In the genomic region with DNA sequence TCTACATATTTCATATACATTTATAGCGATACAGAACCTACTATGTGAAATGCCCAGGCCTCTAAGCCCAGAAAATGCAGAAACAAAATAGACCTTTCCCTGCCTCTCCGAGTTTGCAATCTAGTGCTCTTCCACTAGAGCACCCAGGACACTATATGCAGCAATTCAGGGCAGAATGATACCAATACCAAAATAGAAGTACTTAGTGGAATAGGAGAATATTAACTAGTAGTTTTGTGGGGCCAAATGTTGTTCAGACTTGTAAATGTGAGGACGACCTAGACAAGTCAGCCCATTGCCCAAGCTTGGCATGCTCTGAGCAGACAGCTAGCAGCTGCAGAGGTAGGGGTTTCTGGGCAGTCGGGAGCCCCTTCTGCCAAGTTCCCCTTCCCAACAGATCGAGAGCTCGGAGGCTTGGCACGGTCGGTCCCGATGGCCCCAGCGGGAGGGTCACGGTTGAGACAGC, we compare ENCODE assay signal across 8 cellular contexts. TPM values are rescaled to one million over a fixed set of nuclear protein-coding genes. Genes with fewer than 3 reads are reported as not detected.
A peak's percentile ranks its signal among the peaks of the same experiment; 100 is the strongest.
DNase-seq lines count a peak whose midpoint lies in the region; ATAC-seq and TF ChIP-seq lines count a peak whose summit lies in the region.

No MANE protein-coding gene starts in this region.

- no peaks in the 10 kb centered on the region for H3K9me3 ChIP-seq in HEK293 (ENCODE audit: control insufficient read depth, insufficient read depth, low read depth, low read length)
- H3K9me3 ChIP-seq in mammary epithelial cell (replicated peaks; ENCODE audit: insufficient read depth, low read length), result no peaks in the 10 kb centered on the region
- no peaks in the 10 kb centered on the region for H3K9me3 ChIP-seq in mucosa of rectum (ENCODE audit: control insufficient read depth in 2 of 2, low read length in 2 of 2)
- no peaks in the 10 kb centered on the region for H3K9me3 ChIP-seq in gastroesophageal sphincter

- no peaks in the 10 kb centered on the region for H3K36me3 ChIP-seq in HEK293 (ENCODE audit: control insufficient read depth in 2 of 2, insufficient read depth in 1 of 2, low read length in 2 of 2)
- no peaks in the 10 kb centered on the region for H3K36me3 ChIP-seq in mammary epithelial cell (ENCODE audit: insufficient read depth, low read length)
- no peaks in the 10 kb centered on the region for H3K36me3 ChIP-seq in mucosa of rectum (ENCODE audit: control insufficient read depth in 2 of 2, insufficient read depth in 2 of 2, low read length in 2 of 2)
- no peaks in the 10 kb centered on the region for H3K36me3 ChIP-seq in gastroesophageal sphincter

- peak overlapping the region; percentile 60 for H3K4me3 ChIP-seq in AG10803 (ENCODE audit: low read length)
- peak overlapping the region; percentile 16 for H3K4me3 ChIP-seq in HEK293 (ENCODE audit: low read depth, low read length)
- H3K4me3 ChIP-seq in mammary epithelial cell (replicated peaks in 1 of 3; ENCODE audit: insufficient read depth in 1 of 3, low read depth in 2 of 3, low read length in 3 of 3), result no peak overlapping the region
- peak overlapping the region; percentile 33 to 64 for H3K4me3 ChIP-seq in mucosa of rectum (ENCODE audit: low read length in 2 of 2)
- peak overlapping the region in 1 of 2 donors; percentile 51 for H3K4me3 ChIP-seq in gastroesophageal sphincter

- no peak overlapping the region for H3K4me3 Mint-ChIP-seq in activated T-helper 2 cell treated with anti-CD3 and anti-CD28 coated beads, Interferon-gamma antibody, Interleukin-2, Interleukin-4, amounts not matched to agents 10 μg/mL and 5 μg/mL and 100 μg/mL, durations not matched to agents 14 hours and 24 hours and 36 hours (ENCODE audit: low read depth)

- peak; percentile 43 for TF ChIP-seq CTCF in AG10803 (conservative IDR thresholded peaks at IDR 0.05; ENCODE audit: low read length)
- no peak for TF ChIP-seq CTCF in HEK293 (tag by site-specific recombination; IDR thresholded peaks at IDR 0.05)
- TF ChIP-seq CTCF in mammary epithelial cell (conservative IDR thresholded peaks at IDR 0.05 in 1 of 2, IDR thresholded peaks at IDR 0.05 in 1 of 2; ENCODE audit: extremely low read depth in 1 of 2, insufficient read depth in 1 of 2, low read depth in 1 of 2, low read length in 2 of 2), result no peak
- no peak for TF ChIP-seq CTCF in gastroesophageal sphincter (IDR thresholded peaks at IDR 0.05)

- WGBS in mammary epithelial cell (ENCODE audit: low coverage, missing lambda C conversion rate), result 17% methylated on average over 6 of the region's 11 CpGs
- WGBS in gastroesophageal sphincter (ENCODE audit: low coverage in 1 of 2), 2 donors, result 32 to 60% methylated on average over 2 to 4 of the region's 11 CpGs

- CTCF ChIA-PET in HEK293 (lab: Yijun Ruan, JAX), result no interaction called here
- CTCF ChIA-PET in mammary epithelial cell (lab: Charles Lee; ENCODE audit: low non-redundant PET), result no interaction called here

- H2AFZ ChIP-seq in mammary epithelial cell (ENCODE audit: low read depth, low read length), result no peak overlapping the region

- H4K20me1 ChIP-seq in mammary epithelial cell (ENCODE audit: insufficient read depth, low read length), result no peaks in the 10 kb centered on the region

- H3K9me3 Mint-ChIP-seq in activated T-helper 2 cell treated with anti-CD3 and anti-CD28 coated beads, Interferon-gamma antibody, Interleukin-2, Interleukin-4, amounts not matched to agents 10 μg/mL and 5 μg/mL and 100 μg/mL, durations not matched to agents 14 hours and 24 hours and 36 hours, result no peaks in the 10 kb centered on the region

- peaks cover 36% of the 10 kb centered on the region for H3K27me3 ChIP-seq in mammary epithelial cell (ENCODE audit: insufficient read depth, low read length)
- peaks cover 16 to 19% of the 10 kb centered on the region in 2 donors for H3K27me3 ChIP-seq in mucosa of rectum (ENCODE audit: control insufficient read depth in 2 of 2, insufficient read depth in 2 of 2, low read length in 2 of 2)
- H3K27me3 ChIP-seq in gastroesophageal sphincter, result peaks cover 83% of the 10 kb centered on the region

- H3K4me1 ChIP-seq in HEK293 (ENCODE audit: control insufficient read depth, insufficient read depth, low read length) (no peaks in the 10 kb centered on the region), mammary epithelial cell (ENCODE audit: insufficient read depth, low read length) (no peaks in the 10 kb centered on the region), mucosa of rectum (ENCODE audit: control insufficient read depth in 2 of 2, insufficient read depth in 2 of 2, low read length in 2 of 2) (peaks cover 12 to 15% of the 10 kb centered on the region in 2 donors), gastroesophageal sphincter (peaks cover 0 to 27% (median 0%) of the 10 kb centered on the region in 3 donors)

- ATAC-seq in gastroesophageal sphincter (no peak), GM19324 (IDR thresholded peaks at IDR 0.05; ENCODE audit: low FRiP score, unreplicated experiment) (no peak), GM19035 (IDR thresholded peaks at IDR 0.05; ENCODE audit: unreplicated experiment) (no peak)

- TF ChIP-seq POLR2A in gastroesophageal sphincter (IDR thresholded peaks at IDR 0.05), result no peak

- H3K27ac Mint-ChIP-seq in activated T-helper 2 cell treated with anti-CD3 and anti-CD28 coated beads, Interferon-gamma antibody, Interleukin-2, Interleukin-4, amounts not matched to agents 10 μg/mL and 5 μg/mL and 100 μg/mL, durations not matched to agents 14 hours and 24 hours and 36 hours, result no peak overlapping the region

- no peak for TF ChIP-seq EP300 in gastroesophageal sphincter (IDR thresholded peaks at IDR 0.05)

- peak overlapping the region; percentile 35 for H3K4me2 ChIP-seq in mammary epithelial cell (ENCODE audit: insufficient read depth, low read depth, low read length)

- peaks cover 29% of the 10 kb centered on the region for H3K27me3 Mint-ChIP-seq in activated T-helper 2 cell treated with anti-CD3 and anti-CD28 coated beads, Interferon-gamma antibody, Interleukin-2, Interleukin-4, amounts not matched to agents 10 μg/mL and 5 μg/mL and 100 μg/mL, durations not matched to agents 14 hours and 24 hours and 36 hours (ENCODE audit: low read depth)

- intact Hi-C loops in mammary epithelial cell (cut with micrococcal nuclease), result no loop called here
- intact Hi-C loops in activated T-helper 2 cell treated with anti-CD3 and anti-CD28 coated beads, Interferon-gamma antibody, Interleukin-2, Interleukin-4, amounts not matched to agents 10 μg/mL and 5 μg/mL and 100 μg/mL, durations not matched to agents 14 hours and 24 hours and 36 hours (cut with micrococcal nuclease), result no loop called here

- in situ Hi-C loops in mammary epithelial cell (cut with MboI; ENCODE audit: low sequenced_read_pairs in 2 of 2), result no loop called here

- dilution Hi-C loops in mammary epithelial cell (cut with HindIII; ENCODE audit: low sequenced_read_pairs), result loop anchor here (5.0 kb wide), 1 partner anchor 78 kb away; no protein-coding TSS in a partner anchor

- no peaks in the 10 kb centered on the region for H3K4me1 Mint-ChIP-seq in activated T-helper 2 cell treated with anti-CD3 and anti-CD28 coated beads, Interferon-gamma antibody, Interleukin-2, Interleukin-4, amounts not matched to agents 10 μg/mL and 5 μg/mL and 100 μg/mL, durations not matched to agents 14 hours and 24 hours and 36 hours (ENCODE audit: low read depth)

- POLR2A ChIA-PET in HEK293 (lab: Yijun Ruan, JAX), result no interaction called here

- H3K79me2 ChIP-seq in mammary epithelial cell (ENCODE audit: insufficient read depth, low read length), result no peaks in the 10 kb centered on the region

- H3K27ac ChIP-seq in HEK293 (ENCODE audit: extremely low read depth, low read depth, low read length), result no peak overlapping the region
- H3K27ac ChIP-seq in mammary epithelial cell (ENCODE audit: insufficient read depth, low read depth, low read length), result no peak overlapping the region
- H3K27ac ChIP-seq in mucosa of rectum (ENCODE audit: low read depth in 2 of 2, low read length in 2 of 2), result no peak overlapping the region
- peak overlapping the region in 1 of 4 donors; percentile 74 for H3K27ac ChIP-seq in gastroesophageal sphincter

- no TSS peak for BruUV-seq in mammary epithelial cell (replicated peaks; lab: Mats Ljungman, UMichigan)

- H3K9ac ChIP-seq in mammary epithelial cell (ENCODE audit: insufficient read depth, low read length), result no peak overlapping the region
- no peak overlapping the region for H3K9ac ChIP-seq in mucosa of rectum (ENCODE audit: low read depth in 1 of 2, low read length in 2 of 2)

- DNase-seq in AG10803 (ENCODE audit: low read depth), result peak; percentile 43
- no peak for DNase-seq in mammary epithelial cell
- no peak for DNase-seq in activated T-helper 2 cell treated with anti-CD3 and anti-CD28 coated beads, Interferon-gamma antibody, Interleukin-2, Interleukin-4, amounts not matched to agents 10 μg/mL and 5 μg/mL and 100 μg/mL, durations not matched to agents 14 hours and 24 hours and 36 hours (ENCODE audit: low spot score)

- no peaks in the 10 kb centered on the region for H3K36me3 Mint-ChIP-seq in activated T-helper 2 cell treated with anti-CD3 and anti-CD28 coated beads, Interferon-gamma antibody, Interleukin-2, Interleukin-4, amounts not matched to agents 10 μg/mL and 5 μg/mL and 100 μg/mL, durations not matched to agents 14 hours and 24 hours and 36 hours (ENCODE audit: low read depth)

TF ChIP-seq in HEK293, 187 proteins besides CTCF, POLR2A, EP300 and RAD21 (continues in another document):
- no peak for TF ChIP-seq ZSCAN16 (tag by site-specific recombination; IDR thresholded peaks at IDR 0.05)
- TF ChIP-seq MYNN (tag by site-specific recombination; IDR thresholded peaks at IDR 0.05; ENCODE audit: borderline replicate concordance), result peak; percentile 93
- TF ChIP-seq ZNF221 (tag by site-specific recombination; IDR thresholded peaks at IDR 0.05; ENCODE audit: borderline replicate concordance), result no peak
- no peak for TF ChIP-seq ZNF501 (tag by site-specific recombination; IDR thresholded peaks at IDR 0.05)
- no peak for TF ChIP-seq ZFP3 (tag by site-specific recombination; IDR thresholded peaks at IDR 0.05; ENCODE audit: low read depth)
- TF ChIP-seq ZNF791 (tag by site-specific recombination; IDR thresholded peaks at IDR 0.05), result no peak
- no peak for TF ChIP-seq KLF10 (tag by site-specific recombination; IDR thresholded peaks at IDR 0.05)

RNA-seq across cellular contexts. Expression of gene FLT1, which starts 35.8 kb away (rescaled TPM):
- total RNA-seq in mammary epithelial cell, result not detected
- not detected for polyA plus RNA-seq in mammary epithelial cell
- not detected for polyA minus RNA-seq in mammary epithelial cell
- 29.9 and 32.4 TPM in 2 replicates for total RNA-seq in activated T-helper 2 cell treated with anti-CD3 and anti-CD28 coated beads, Interferon-gamma antibody, Interleukin-2, Interleukin-4, amounts not matched to agents 10 μg/mL and 5 μg/mL and 100 μg/mL, durations not matched to agents 14 hours and 24 hours and 36 hours
- total RNA-seq in gastroesophageal sphincter, result 10 to 100 TPM; 11.1 to 37.9 (median 21.7) TPM

Comparison
In these comparisons a context has a peak if more than half of its experiments do, and no peak if none do; other contexts are left out.
1. H3K4me3 ChIP-seq: peak in AG10803 (single experiment), HEK293 (single experiment) and mucosa of rectum (2 of 2); none in mammary epithelial cell (0 of 3).
2. RNA of gene FLT1, which starts 35.8 kb away (total RNA-seq): 29.9 to 32.4 TPM in activated T-helper 2 cell treated with anti-CD3 and anti-CD28 coated beads, Interferon-gamma antibody, Interleukin-2, Interleukin-4, amounts not matched to agents 10 μg/mL and 5 μg/mL and 100 μg/mL, durations not matched to agents 14 hours and 24 hours and 36 hours and 11.1 to 37.9 TPM in gastroesophageal sphincter; not detected in mammary epithelial cell; every median in the first group is over 10 times any median in the second.